8 cellular contexts compared by ENCODE assay signal in the genomic region with DNA sequence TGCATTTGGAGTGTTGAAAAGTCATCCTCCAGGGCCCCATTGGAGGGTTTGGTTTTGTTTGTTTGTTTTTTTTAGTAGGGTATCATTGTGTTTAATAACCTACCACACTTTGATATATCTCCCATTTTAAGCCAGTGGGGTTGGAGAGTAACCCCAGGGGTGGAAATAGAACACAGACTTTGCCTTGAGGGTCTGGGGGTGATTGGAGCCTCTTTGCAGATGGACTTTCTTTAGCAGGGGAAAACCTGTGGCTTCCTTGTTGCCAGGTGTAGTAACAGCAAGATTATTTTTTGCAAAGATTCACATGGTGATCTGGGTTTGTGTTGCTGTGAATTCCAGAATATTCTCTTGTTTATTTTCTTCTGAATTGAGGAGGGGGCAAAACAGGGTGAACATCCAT. TPM values are rescaled to one million over a fixed set of nuclear protein-coding genes. Genes with fewer than 3 reads are reported as not detected.
DNase-seq lines count a peak whose midpoint lies in the region; ATAC-seq and TF ChIP-seq lines count a peak whose summit lies in the region.

No MANE protein-coding gene starts in this region.

- H3K4me1 Mint-ChIP-seq in IgD-negative memory B cell (peaks cover 30 to 38% (median 31%) of the 10 kb centered on the region in 3 donors), chondrocyte (ENCODE audit: low read depth) (peaks cover 52% of the 10 kb centered on the region), naive B cell (peaks cover 32 to 56% (median 51%) of the 10 kb centered on the region in 3 donors)

- CTCF ChIA-PET in AG04449 (lab: Yijun Ruan, JAX): interaction anchor here (0.8 to 1.3 kb wide), 2 partner anchors 9 to 76 kb away, joined by 3 to 6 read pairs; no protein-coding TSS in a partner anchor

- H3K36me3 Mint-ChIP-seq in IgD-negative memory B cell: no peaks in the 10 kb centered on the region
- no peaks in the 10 kb centered on the region for H3K36me3 Mint-ChIP-seq in chondrocyte (ENCODE audit: low read depth)
- H3K36me3 Mint-ChIP-seq in naive B cell: peaks cover 0 to 7% of the 10 kb centered on the region in 2 donors

- H3K4me3 Mint-ChIP-seq in IgD-negative memory B cell: peak overlapping the region; percentile 89 to 99 (median 93)
- peak overlapping the region; percentile 92 for H3K4me3 Mint-ChIP-seq in chondrocyte (ENCODE audit: unreplicated experiment)
- H3K4me3 Mint-ChIP-seq in naive B cell: peak overlapping the region; percentile 90 to 97 (median 94)

- H3K9me3 Mint-ChIP-seq in IgD-negative memory B cell: no peaks in the 10 kb centered on the region
- H3K9me3 Mint-ChIP-seq in chondrocyte (ENCODE audit: low read depth): no peaks in the 10 kb centered on the region
- H3K9me3 Mint-ChIP-seq in naive B cell: peaks cover 0 to 4% (median 0%) of the 10 kb centered on the region in 7 donors

- TF ChIP-seq CTCF in AG04449 (IDR thresholded peaks at IDR 0.05; ENCODE audit: insufficient read depth, low read length, missing control alignments) (no peak), chondrocyte (IDR thresholded peaks at IDR 0.05) (no peak)

- ATAC-seq in naive B cell (ENCODE audit: low read depth in 2 of 2) (no peak), GM18873 (IDR thresholded peaks at IDR 0.05; ENCODE audit: low FRiP score, unreplicated experiment) (no peak), HG03139 (IDR thresholded peaks at IDR 0.05; ENCODE audit: unreplicated experiment) (no peak)

- POLR2A ChIA-PET in AG04449 (lab: Yijun Ruan, JAX): interaction anchor here (1.1 kb wide), 2 partner anchors 53 to 63 kb away, joined by 5 to 6 read pairs; a partner anchor contains a TSS

- DNase-seq in AG04449 (ENCODE audit: low read depth, low spot score) (no peak), chondrocyte (ENCODE audit: low spot score) (no peak), naive B cell (no peak), NCI-H1417 (lab: John Stamatoyannopoulos, UW) (no peak), NCI-H1436 treated with DMSO at 0.1 percent for 48 hours (lab: John Stamatoyannopoulos, UW) (no peak)

- H3K4me3 ChIP-seq in AG04449 (ENCODE audit: low read depth, low read length): peak overlapping the region; percentile 76

- H3K27me3 Mint-ChIP-seq in IgD-negative memory B cell (no peaks in the 10 kb centered on the region), chondrocyte (ENCODE audit: low read depth) (no peaks in the 10 kb centered on the region), naive B cell (no peaks in the 10 kb centered on the region)

- H3K27ac Mint-ChIP-seq in IgD-negative memory B cell: peak overlapping the region; percentile 75 to 95 (median 87)
- H3K27ac Mint-ChIP-seq in chondrocyte (ENCODE audit: unreplicated experiment): peak overlapping the region; percentile 92
- H3K27ac Mint-ChIP-seq in naive B cell: peak overlapping the region; percentile 54 to 99 (median 94)

RNA-seq across cellular contexts. Expression of a gene that starts 1.5 kb away (rescaled TPM):
- 5.8 TPM for polyA plus RNA-seq in IgD-negative memory B cell
- total RNA-seq in chondrocyte: 47.9 to 118 TPM (median 48.3 TPM) in 3 replicates
- polyA plus RNA-seq in naive B cell (ENCODE audit: low read depth in 6 of 6): 1 to 10 TPM; 2.9 to 9.0 (median 5.3) TPM
